In the genomic region with DNA sequence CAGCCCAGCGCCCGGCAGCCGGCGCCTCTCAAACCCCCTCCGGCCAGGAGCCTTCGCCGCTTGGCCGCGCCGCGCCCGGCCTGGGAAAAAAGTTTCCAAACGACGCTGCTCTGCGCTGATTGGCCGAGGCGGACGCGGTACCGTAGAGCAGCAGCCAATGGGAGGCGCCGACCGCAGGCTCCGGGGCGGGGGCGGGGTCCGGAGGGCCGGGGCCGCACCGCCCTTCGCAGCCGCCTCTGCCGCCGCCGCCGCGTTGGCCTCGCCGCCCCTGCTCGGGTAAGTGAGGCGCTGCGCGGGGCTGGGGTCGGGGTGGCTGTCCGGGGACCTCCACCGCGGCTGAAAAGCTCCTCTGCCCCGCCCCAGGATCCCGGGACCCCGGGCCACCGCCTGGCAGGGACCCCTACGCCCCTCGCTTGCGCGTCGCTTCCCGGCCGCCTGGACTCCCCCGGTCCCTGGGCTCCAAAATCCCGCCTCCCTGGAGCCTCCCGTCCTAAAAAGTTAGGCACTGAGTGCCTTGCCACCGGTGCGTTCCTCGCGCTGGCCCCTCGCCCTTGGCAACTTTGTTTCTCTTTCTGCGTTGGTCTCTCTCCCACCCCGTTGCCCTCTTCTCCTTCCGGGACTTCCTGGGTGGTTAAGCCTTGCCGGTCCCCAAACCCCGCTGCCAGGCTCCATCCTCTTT, we compare ENCODE assay signal across 1 cellular context.
TF ChIP-seq lines count a peak whose summit lies in the region.

A gene with protein sequence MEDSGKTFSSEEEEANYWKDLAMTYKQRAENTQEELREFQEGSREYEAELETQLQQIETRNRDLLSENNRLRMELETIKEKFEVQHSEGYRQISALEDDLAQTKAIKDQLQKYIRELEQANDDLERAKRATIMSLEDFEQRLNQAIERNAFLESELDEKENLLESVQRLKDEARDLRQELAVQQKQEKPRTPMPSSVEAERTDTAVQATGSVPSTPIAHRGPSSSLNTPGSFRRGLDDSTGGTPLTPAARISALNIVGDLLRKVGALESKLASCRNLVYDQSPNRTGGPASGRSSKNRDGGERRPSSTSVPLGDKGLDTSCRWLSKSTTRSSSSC (plus strand): TSS at position 227 of the 679 bp plus-strand sequence. CDS start 14,534 bp downstream, outside the sequence.

TF ChIP-seq in WTC11, 78 proteins besides CTCF, POLR2A, EP300 and RAD21 (continued from another document):
- TF ChIP-seq, protein P1, sequence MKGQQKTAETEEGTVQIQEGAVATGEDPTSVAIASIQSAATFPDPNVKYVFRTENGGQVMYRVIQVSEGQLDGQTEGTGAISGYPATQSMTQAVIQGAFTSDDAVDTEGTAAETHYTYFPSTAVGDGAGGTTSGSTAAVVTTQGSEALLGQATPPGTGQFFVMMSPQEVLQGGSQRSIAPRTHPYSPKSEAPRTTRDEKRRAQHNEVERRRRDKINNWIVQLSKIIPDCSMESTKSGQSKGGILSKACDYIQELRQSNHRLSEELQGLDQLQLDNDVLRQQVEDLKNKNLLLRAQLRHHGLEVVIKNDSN (CRISPR knock-in tag; IDR thresholded peaks at IDR 0.05) = 0 out of 2 replicates have a peak, but pooled peaks have one; percentile 19
- TF ChIP-seq SP1 (CRISPR knock-in tag; conservative IDR thresholded peaks at IDR 0.05) (peak; percentile 75), ZNF219 (CRISPR knock-in tag; IDR thresholded peaks at IDR 0.05; ENCODE audit: borderline replicate concordance) (peak; percentile 55; the same call in 1 of the 2 replicates), GABPB1 (CRISPR knock-in tag; IDR thresholded peaks at IDR 0.05) (0 out of 2 replicates have a peak, but pooled peaks have one; percentile 28), JUN (CRISPR knock-in tag; IDR thresholded peaks at IDR 0.05) (0 out of 2 replicates have a peak, but pooled peaks have one; percentile 45), NFE2L1 (CRISPR knock-in tag; IDR thresholded peaks at IDR 0.05) (peak; percentile 42; the same call in 1 of the 2 replicates), SMAD4 (CRISPR knock-in tag; IDR thresholded peaks at IDR 0.05) (0 out of 2 replicates have a peak, but pooled peaks have one; percentile 34)
- TF ChIP-seq, protein P2, sequence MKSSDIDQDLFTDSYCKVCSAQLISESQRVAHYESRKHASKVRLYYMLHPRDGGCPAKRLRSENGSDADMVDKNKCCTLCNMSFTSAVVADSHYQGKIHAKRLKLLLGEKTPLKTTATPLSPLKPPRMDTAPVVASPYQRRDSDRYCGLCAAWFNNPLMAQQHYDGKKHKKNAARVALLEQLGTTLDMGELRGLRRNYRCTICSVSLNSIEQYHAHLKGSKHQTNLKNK (CRISPR knock-in tag; IDR thresholded peaks at IDR 0.05) = no peak
